Comparison of ENCODE assay signal across 23 cellular contexts in genomic region chr17:39820987-39821386, GRCh38. TPM values are rescaled to one million over a fixed set of nuclear protein-coding genes. Genes with fewer than 3 reads are reported as not detected.
A peak's percentile ranks its signal among the peaks of the same experiment; 100 is the strongest.
DNase-seq lines count a peak whose midpoint lies in the region; ATAC-seq and TF ChIP-seq lines count a peak whose summit lies in the region.
"Had no signal": no experiment of that assay in that cellular context is flagged by ENCODE, and none has a peak within 500 bp of the region (broad histone marks: within the 10 kb centered on the region; RNA-seq: fewer than 3 reads in every experiment).

No MANE protein-coding gene starts in this region.

- peaks cover 23% of the 10 kb centered on the region for H3K36me3 ChIP-seq in CD4-positive, alpha-beta memory T cell (ENCODE audit: insufficient read depth, low read length)
- peaks cover 9 to 43% (median 18%) of the 10 kb centered on the region in 3 experiments for H3K36me3 ChIP-seq in naive thymus-derived CD4-positive, alpha-beta T cell (ENCODE audit: control insufficient read depth in 2 of 3, insufficient read depth in 3 of 3, low read length in 3 of 3)
- H3K36me3 ChIP-seq: BE2C, cardiac muscle cell, esophagus muscularis mucosa, ovary, SJSA1, vagina had no signal

- CTCF ChIA-PET in CD4-positive, alpha-beta memory T cell (lab: Charles Lee; ENCODE audit: partially characterized antibody) = interaction anchor here (0.8 to 4.3 kb wide), 16 partner anchors 8 to 158 kb away, joined by 3 to 43 read pairs (median 3); partner anchors contain the start of gene IKZF3
- CTCF ChIA-PET in naive thymus-derived CD4-positive, alpha-beta T cell (lab: Charles Lee) = interaction anchor here (1.1 to 2.3 kb wide), 6 partner anchors 9 to 66 kb away, joined by 3 to 10 read pairs (median 4); partner anchors contain the start of gene IKZF3

- no peak overlapping the region for H3K4me3 ChIP-seq in CD4-positive, alpha-beta memory T cell (ENCODE audit: low read length in 2 of 2)
- H3K4me3 ChIP-seq in naive thymus-derived CD4-positive, alpha-beta T cell (ENCODE audit: low read length) = no peak overlapping the region
- H3K4me3 ChIP-seq: cardiac muscle cell, esophagus muscularis mucosa, ovary, SJSA1, vagina had no signal

- intact Hi-C loops in CD4-positive, alpha-beta memory T cell (cut with micrococcal nuclease) = loop anchor here (1.0 kb wide), 1 partner anchor 30 kb away; no protein-coding TSS in a partner anchor
- intact Hi-C loops in activated T-helper 2 cell treated with anti-CD3 and anti-CD28 coated beads, Interferon-gamma antibody, Interleukin-2, Interleukin-4, amounts not matched to agents 10 μg/mL and 5 μg/mL and 100 μg/mL, durations not matched to agents 14 hours and 24 hours and 36 hours (cut with micrococcal nuclease) = no loop called here
- intact Hi-C loops in naive thymus-derived CD4-positive, alpha-beta T cell (cut with micrococcal nuclease) = loop anchor here in 1 of 2 donors (2.0 kb wide), 1 partner anchor 22 kb away; no protein-coding TSS in a partner anchor

- ATAC-seq in naive thymus-derived CD4-positive, alpha-beta T cell = no peak
- no peak for ATAC-seq in HG03095 (IDR thresholded peaks at IDR 0.05; ENCODE audit: unreplicated experiment)
- ATAC-seq: activated CD4-positive, CD25-positive, alpha-beta regulatory T cell treated with anti-CD3 and anti-CD28 coated beads, Interleukin-2, amount 50 U/mL, for 24 hours; left ventricle myocardium superior; sciatic nerve had no signal

- H3K27ac ChIP-seq in CD4-positive, alpha-beta memory T cell (ENCODE audit: low read depth, low read length) = peak overlapping the region; percentile 66
- peak overlapping the region; percentile 61 for H3K27ac ChIP-seq in naive thymus-derived CD4-positive, alpha-beta T cell (ENCODE audit: low read depth, low read length)
- H3K27ac ChIP-seq: cardiac muscle cell, esophagus muscularis mucosa, ovary, SJSA1, vagina had no signal

- peaks cover 52% of the 10 kb centered on the region for H3K4me1 ChIP-seq in CD4-positive, alpha-beta memory T cell (ENCODE audit: insufficient read depth, low read length)
- H3K4me1 ChIP-seq in naive thymus-derived CD4-positive, alpha-beta T cell (ENCODE audit: control insufficient read depth in 2 of 2, insufficient read depth in 2 of 2, low read length in 2 of 2) = peaks cover 44 to 54% of the 10 kb centered on the region in 2 donors
- H3K4me1 ChIP-seq: BE2C, esophagus muscularis mucosa, SJSA1, vagina had no signal

- no peaks in the 10 kb centered on the region for H3K27me3 Mint-ChIP-seq in CD4-positive, alpha-beta memory T cell
- no peaks in the 10 kb centered on the region for H3K27me3 Mint-ChIP-seq in IgD-negative memory B cell
- no peaks in the 10 kb centered on the region for H3K27me3 Mint-ChIP-seq in activated T-helper 2 cell treated with anti-CD3 and anti-CD28 coated beads, Interferon-gamma antibody, Interleukin-2, Interleukin-4, amounts not matched to agents 10 μg/mL and 5 μg/mL and 100 μg/mL, durations not matched to agents 14 hours and 24 hours and 36 hours (ENCODE audit: low read depth)
- no peaks in the 10 kb centered on the region for H3K27me3 Mint-ChIP-seq in naive thymus-derived CD4-positive, alpha-beta T cell
- peaks cover 4% of the 10 kb centered on the region for H3K27me3 Mint-ChIP-seq in nephron progenitor cell (ENCODE audit: low read depth, poor library complexity)

- H3K9me3 ChIP-seq in CD4-positive, alpha-beta memory T cell (ENCODE audit: control insufficient read depth in 1 of 2, low read length in 2 of 2) = peaks cover 0 to 15% of the 10 kb centered on the region in 2 donors
- peaks cover 5 to 21% (median 14%) of the 10 kb centered on the region in 3 experiments for H3K9me3 ChIP-seq in naive thymus-derived CD4-positive, alpha-beta T cell (ENCODE audit: control insufficient read depth in 2 of 3, low read length in 3 of 3)
- H3K9me3 ChIP-seq: ovary, vagina had no signal

- peaks cover 34 to 61% (median 43%) of the 10 kb centered on the region in 4 donors for H3K4me1 Mint-ChIP-seq in CD4-positive, alpha-beta memory T cell
- H3K4me1 Mint-ChIP-seq in IgD-negative memory B cell = peaks cover 39 to 46% (median 44%) of the 10 kb centered on the region in 3 donors
- peaks cover 36% of the 10 kb centered on the region for H3K4me1 Mint-ChIP-seq in activated T-helper 2 cell treated with anti-CD3 and anti-CD28 coated beads, Interferon-gamma antibody, Interleukin-2, Interleukin-4, amounts not matched to agents 10 μg/mL and 5 μg/mL and 100 μg/mL, durations not matched to agents 14 hours and 24 hours and 36 hours (ENCODE audit: low read depth)
- peaks cover 26 to 61% (median 52%) of the 10 kb centered on the region in 7 donors for H3K4me1 Mint-ChIP-seq in naive thymus-derived CD4-positive, alpha-beta T cell
- H3K4me1 Mint-ChIP-seq in nephron progenitor cell = no peaks in the 10 kb centered on the region

- no peak for DNase-seq in CD4-positive, alpha-beta memory T cell
- DNase-seq in activated T-helper 2 cell treated with anti-CD3 and anti-CD28 coated beads, Interferon-gamma antibody, Interleukin-2, Interleukin-4, amounts not matched to agents 10 μg/mL and 5 μg/mL and 100 μg/mL, durations not matched to agents 14 hours and 24 hours and 36 hours (ENCODE audit: low spot score) = no peak
- DNase-seq in naive thymus-derived CD4-positive, alpha-beta T cell = no peak
- DNase-seq in nephron progenitor cell (no peak), G401 (ENCODE audit: low spot score) (no peak)
- DNase-seq: amniotic stem cell, BE2C, HFFc6, left ventricle myocardium superior, NCI-H2171, ovary, T-helper 9 cell had no signal

- no peak for TF ChIP-seq CTCF in nephron progenitor cell (IDR thresholded peaks at IDR 0.05)

- in situ Hi-C loops in G401 (cut with HindIII; ENCODE audit: low sequenced_read_pairs) = no loop called here

- POLR2A ChIA-PET in CD4-positive, alpha-beta memory T cell (lab: Charles Lee; ENCODE audit: partially characterized antibody) = interaction anchor here (0.6 to 4.4 kb wide), 17 partner anchors 9 to 105 kb away, joined by 3 to 64 read pairs (median 9); partner anchors contain the start of gene IKZF3
- POLR2A ChIA-PET in naive thymus-derived CD4-positive, alpha-beta T cell (lab: Charles Lee) = interaction anchor here (0.6 to 3.8 kb wide), 13 partner anchors 8 to 65 kb away, joined by 3 to 36 read pairs (median 5); partner anchors contain the start of gene IKZF3

- H3K9me3 Mint-ChIP-seq in CD4-positive, alpha-beta memory T cell = peaks cover 4 to 39% (median 27%) of the 10 kb centered on the region in 8 donors
- peaks cover 11 to 13% (median 11%) of the 10 kb centered on the region in 3 donors for H3K9me3 Mint-ChIP-seq in IgD-negative memory B cell
- peaks cover 34% of the 10 kb centered on the region for H3K9me3 Mint-ChIP-seq in activated T-helper 2 cell treated with anti-CD3 and anti-CD28 coated beads, Interferon-gamma antibody, Interleukin-2, Interleukin-4, amounts not matched to agents 10 μg/mL and 5 μg/mL and 100 μg/mL, durations not matched to agents 14 hours and 24 hours and 36 hours
- peaks cover 7 to 43% (median 25%) of the 10 kb centered on the region in 11 donors for H3K9me3 Mint-ChIP-seq in naive thymus-derived CD4-positive, alpha-beta T cell
- H3K9me3 Mint-ChIP-seq in nephron progenitor cell = peaks cover 36% of the 10 kb centered on the region

- H3K4me3 Mint-ChIP-seq in CD4-positive, alpha-beta memory T cell = peak overlapping the region in 4 of 8 donors; percentile 25 to 81 (median 72)
- H3K4me3 Mint-ChIP-seq in IgD-negative memory B cell (peak overlapping the region in 2 of 4 donors; percentile 38 to 67), nephron progenitor cell (no peak overlapping the region)
- H3K4me3 Mint-ChIP-seq in activated T-helper 2 cell treated with anti-CD3 and anti-CD28 coated beads, Interferon-gamma antibody, Interleukin-2, Interleukin-4, amounts not matched to agents 10 μg/mL and 5 μg/mL and 100 μg/mL, durations not matched to agents 14 hours and 24 hours and 36 hours (ENCODE audit: low read depth) = no peak overlapping the region
- H3K4me3 Mint-ChIP-seq in naive thymus-derived CD4-positive, alpha-beta T cell = peak overlapping the region in 5 of 10 donors; percentile 2 to 73 (median 37)
- H3K4me3 Mint-ChIP-seq: HFFc6 had no signal

- peaks cover 50% of the 10 kb centered on the region in 2 donors for H3K36me3 Mint-ChIP-seq in CD4-positive, alpha-beta memory T cell
- H3K36me3 Mint-ChIP-seq in IgD-negative memory B cell = peaks cover 45% of the 10 kb centered on the region
- H3K36me3 Mint-ChIP-seq in activated T-helper 2 cell treated with anti-CD3 and anti-CD28 coated beads, Interferon-gamma antibody, Interleukin-2, Interleukin-4, amounts not matched to agents 10 μg/mL and 5 μg/mL and 100 μg/mL, durations not matched to agents 14 hours and 24 hours and 36 hours (ENCODE audit: low read depth) = peaks cover 58% of the 10 kb centered on the region
- H3K36me3 Mint-ChIP-seq in naive thymus-derived CD4-positive, alpha-beta T cell = peaks cover 22 to 59% (median 50%) of the 10 kb centered on the region in 5 donors
- peaks cover 6% of the 10 kb centered on the region for H3K36me3 Mint-ChIP-seq in nephron progenitor cell (ENCODE audit: low read depth)

- H3K27me3 ChIP-seq in CD4-positive, alpha-beta memory T cell (ENCODE audit: insufficient read depth, low read length) = no peaks in the 10 kb centered on the region
- no peaks in the 10 kb centered on the region for H3K27me3 ChIP-seq in naive thymus-derived CD4-positive, alpha-beta T cell (ENCODE audit: control insufficient read depth in 2 of 2, insufficient read depth in 2 of 2, low read length in 2 of 2)
- H3K27me3 ChIP-seq: cardiac muscle cell, ovary, SJSA1, vagina had no signal

- H3K27ac Mint-ChIP-seq in CD4-positive, alpha-beta memory T cell = peak overlapping the region; percentile 81 to 98 (median 96)
- H3K27ac Mint-ChIP-seq in IgD-negative memory B cell = peak overlapping the region in 2 of 3 donors; percentile 85 to 87
- peak overlapping the region; percentile 38 for H3K27ac Mint-ChIP-seq in activated T-helper 2 cell treated with anti-CD3 and anti-CD28 coated beads, Interferon-gamma antibody, Interleukin-2, Interleukin-4, amounts not matched to agents 10 μg/mL and 5 μg/mL and 100 μg/mL, durations not matched to agents 14 hours and 24 hours and 36 hours
- peak overlapping the region in 8 of 9 donors; percentile 79 to 97 (median 93) for H3K27ac Mint-ChIP-seq in naive thymus-derived CD4-positive, alpha-beta T cell
- no peak overlapping the region for H3K27ac Mint-ChIP-seq in nephron progenitor cell
- H3K27ac Mint-ChIP-seq: HFFc6 had no signal

RNA-seq across cellular contexts. Expression of gene IKZF3, which starts 43.1 kb away (rescaled TPM):
- 100 to 1,000 TPM; 116 to 118 TPM for total RNA-seq in CD4-positive, alpha-beta memory T cell
- polyA plus RNA-seq in CD4-positive, alpha-beta memory T cell = 10 to 100 TPM in 1 of 2 donors, 1 to 10 TPM in 1; 3.2 to 87.4 TPM
- 103 TPM for polyA plus RNA-seq in IgD-negative memory B cell
- 18.3 and 20.3 TPM in 2 replicates for total RNA-seq in activated T-helper 2 cell treated with anti-CD3 and anti-CD28 coated beads, Interferon-gamma antibody, Interleukin-2, Interleukin-4, amounts not matched to agents 10 μg/mL and 5 μg/mL and 100 μg/mL, durations not matched to agents 14 hours and 24 hours and 36 hours
- total RNA-seq in naive thymus-derived CD4-positive, alpha-beta T cell = 10 to 100 TPM; 26.1 to 77.8 (median 61.1) TPM
- 10 to 100 TPM in 1 of 2 donors, 1 to 10 TPM in 1; 9.7 to 31.4 TPM for polyA plus RNA-seq in naive thymus-derived CD4-positive, alpha-beta T cell
- total RNA-seq in G401 (2014; rRNA removed; shearing (Covaris generic)) = not detected in 2 replicates
- total RNA-seq: cardiac muscle cell, HFFc6, HT1080, LHCN-M2, SJSA1 had no signal
- polyA plus RNA-seq: cardiac muscle cell had no signal

RNA-seq across cellular contexts. Expression of gene ZPBP2, which starts 47.0 kb away (rescaled TPM):
- 1 to 10 TPM in 1 of 2 experiments, under 1 TPM in 1; 0.35 to 1.2 TPM for total RNA-seq in CD4-positive, alpha-beta memory T cell
- under 1 TPM in 1 of 2 donors, not detected in 1; 0.25 TPM for polyA plus RNA-seq in CD4-positive, alpha-beta memory T cell
- 0.84 TPM for polyA plus RNA-seq in IgD-negative memory B cell
- not detected in 2 replicates for total RNA-seq in activated T-helper 2 cell treated with anti-CD3 and anti-CD28 coated beads, Interferon-gamma antibody, Interleukin-2, Interleukin-4, amounts not matched to agents 10 μg/mL and 5 μg/mL and 100 μg/mL, durations not matched to agents 14 hours and 24 hours and 36 hours
- total RNA-seq in naive thymus-derived CD4-positive, alpha-beta T cell = under 1 TPM in 3 of 5 experiments, not detected in 2; 0.17 to 0.84 (median 0.51) TPM
- polyA plus RNA-seq in naive thymus-derived CD4-positive, alpha-beta T cell = under 1 TPM in 1 of 2 donors, not detected in 1; 0.11 TPM
- total RNA-seq in G401 (2014; rRNA removed; shearing (Covaris generic)) = not detected in 2 replicates
- total RNA-seq: cardiac muscle cell, esophagus muscularis mucosa, HFFc6, HT1080, left ventricle myocardium superior, LHCN-M2, ovary, sciatic nerve, SJSA1, subcutaneous adipose tissue, vagina had no signal
- polyA plus RNA-seq: cardiac muscle cell, ovary had no signal

Comparison
In these comparisons a context has a peak if more than half of its experiments do, and no peak if none do; other contexts are left out.
1. RNA of gene IKZF3, which starts 43.1 kb away (total RNA-seq): 116 to 118 TPM in CD4-positive, alpha-beta memory T cell, 26.1 to 77.8 TPM in naive thymus-derived CD4-positive, alpha-beta T cell and 18.3 to 20.3 TPM in activated T-helper 2 cell treated with anti-CD3 and anti-CD28 coated beads, Interferon-gamma antibody, Interleukin-2, Interleukin-4, amounts not matched to agents 10 μg/mL and 5 μg/mL and 100 μg/mL, durations not matched to agents 14 hours and 24 hours and 36 hours; not detected in G401; every median in the first group is over 10 times any median in the second.